ENCODE assay signal across 8 cellular contexts in the genomic region with DNA sequence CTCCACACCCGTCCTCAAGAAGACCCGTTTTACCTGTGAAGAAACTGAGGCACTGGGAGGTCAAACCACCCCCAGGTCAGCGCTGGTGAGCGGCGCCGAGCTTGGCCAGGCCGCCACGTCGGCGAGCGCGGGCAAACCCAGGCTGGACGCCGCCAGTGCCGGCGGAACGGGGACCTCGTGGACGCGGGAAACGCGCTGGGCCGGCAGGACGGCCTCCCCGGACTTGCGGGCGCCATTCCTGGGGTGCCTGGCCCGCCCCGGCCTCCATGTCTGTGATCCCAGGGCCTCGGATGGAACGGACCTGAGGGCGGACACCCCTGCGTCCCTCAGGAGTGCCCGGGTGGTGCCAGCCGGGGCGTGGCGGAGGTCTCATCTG. TPM values are rescaled to one million over a fixed set of nuclear protein-coding genes. Genes with fewer than 3 reads are reported as not detected.
DNase-seq lines count a peak whose midpoint lies in the region; ATAC-seq lines count a peak whose summit lies in the region.

No MANE protein-coding gene starts in this region.

- H3K9me3 ChIP-seq in HUES48 (ENCODE audit: control insufficient read depth, insufficient read depth, low read length) (peaks cover 26% of the 10 kb centered on the region), iPS-20b (ENCODE audit: insufficient read depth, low read depth, low read length) (peaks cover 36% of the 10 kb centered on the region)

- H3K36me3 Mint-ChIP-seq in activated naive CD8-positive, alpha-beta T cell treated with anti-CD3 and anti-CD28 coated beads, Interleukin-2, amount 10 ng/mL, durations not matched to agents 7 days and 5 days = peaks cover 2% of the 10 kb centered on the region
- H3K36me3 Mint-ChIP-seq in stimulated activated memory B cell treated with anti-CD40 and anti-IgM and Interleukin-4, amounts not matched to agents 10 μg/mL and 1 μg/mL and 100 μg/mL, for 72 hours = no peaks in the 10 kb centered on the region

- H3K4me3 ChIP-seq in HUES48 (ENCODE audit: low read depth, low read length) = peak overlapping the region; percentile 80
- peak overlapping the region; percentile 59; the same call in 1 of the 2 replicates for H3K4me3 ChIP-seq in iPS-20b (ENCODE audit: low read length)

- peaks cover 5% of the 10 kb centered on the region; the same call in 1 of the 2 replicates for H3K4me1 ChIP-seq in HUES48 (ENCODE audit: control insufficient read depth, insufficient read depth, low read length)
- H3K4me1 ChIP-seq in iPS-20b (ENCODE audit: insufficient read depth, low read length) = peaks cover 3% of the 10 kb centered on the region; the same call in 1 of the 2 replicates

- H3K36me3 ChIP-seq in HUES48 (ENCODE audit: control insufficient read depth, insufficient read depth, low read length) (peaks cover 3% of the 10 kb centered on the region), iPS-20b (ENCODE audit: insufficient read depth, low read depth, low read length) (peaks cover 4% of the 10 kb centered on the region; the same call in 1 of the 2 replicates)

- no peak overlapping the region for H3K27ac ChIP-seq in HUES48 (ENCODE audit: low read depth, low read length)
- H3K27ac ChIP-seq in iPS-20b (ENCODE audit: low read length) = no peak overlapping the region

- H3K27me3 ChIP-seq in HUES48 (ENCODE audit: control insufficient read depth, insufficient read depth, low read length) = no peaks in the 10 kb centered on the region
- peaks cover 13% of the 10 kb centered on the region for H3K27me3 ChIP-seq in iPS-20b (ENCODE audit: insufficient read depth, low read length)

- peaks cover 10% of the 10 kb centered on the region for H3K9me3 Mint-ChIP-seq in activated naive CD8-positive, alpha-beta T cell treated with anti-CD3 and anti-CD28 coated beads, Interleukin-2, amount 10 ng/mL, durations not matched to agents 7 days and 5 days
- H3K9me3 Mint-ChIP-seq in stimulated activated memory B cell treated with anti-CD40 and anti-IgM and Interleukin-4, amounts not matched to agents 10 μg/mL and 1 μg/mL and 100 μg/mL, for 72 hours = peaks cover 3% of the 10 kb centered on the region

- peaks cover 2% of the 10 kb centered on the region for H3K27me3 Mint-ChIP-seq in activated naive CD8-positive, alpha-beta T cell treated with anti-CD3 and anti-CD28 coated beads, Interleukin-2, amount 10 ng/mL, durations not matched to agents 7 days and 5 days
- no peaks in the 10 kb centered on the region for H3K27me3 Mint-ChIP-seq in stimulated activated memory B cell treated with anti-CD40 and anti-IgM and Interleukin-4, amounts not matched to agents 10 μg/mL and 1 μg/mL and 100 μg/mL, for 72 hours

- ATAC-seq in activated naive CD8-positive, alpha-beta T cell treated with anti-CD3 and anti-CD28 coated beads, Interleukin-2, amount 10 ng/mL, durations not matched to agents 7 days and 5 days (ENCODE audit: low read depth) = no peak
- ATAC-seq in stimulated activated memory B cell treated with anti-CD40 and anti-IgM and Interleukin-4, amounts not matched to agents 10 μg/mL and 1 μg/mL and 100 μg/mL, for 72 hours = no peak
- ATAC-seq in HG03108 (IDR thresholded peaks at IDR 0.05; ENCODE audit: unreplicated experiment) (no peak), GM19455 (IDR thresholded peaks at IDR 0.05; ENCODE audit: unreplicated experiment) (no peak), HG03565 (IDR thresholded peaks at IDR 0.05; ENCODE audit: unreplicated experiment) (no peak)

- POLR2A ChIA-PET in activated naive CD8-positive, alpha-beta T cell treated with anti-CD3 and anti-CD28 coated beads, Interleukin-2, amount 10 ng/mL, durations not matched to agents 7 days and 5 days (lab: Charles Lee) = no interaction called here

- no peak overlapping the region for H3K27ac Mint-ChIP-seq in activated naive CD8-positive, alpha-beta T cell treated with anti-CD3 and anti-CD28 coated beads, Interleukin-2, amount 10 ng/mL, durations not matched to agents 7 days and 5 days
- H3K27ac Mint-ChIP-seq in stimulated activated memory B cell treated with anti-CD40 and anti-IgM and Interleukin-4, amounts not matched to agents 10 μg/mL and 1 μg/mL and 100 μg/mL, for 72 hours = peak overlapping the region; percentile 70

- H3K9ac ChIP-seq in HUES48 (ENCODE audit: low read depth, low read length) (peak overlapping the region; percentile 83; the same call in 1 of the 2 replicates), iPS-20b (ENCODE audit: low read depth, low read length) (peak overlapping the region; percentile 56; the same call in 1 of the 2 replicates)

- peaks cover 8% of the 10 kb centered on the region for H3K4me1 Mint-ChIP-seq in activated naive CD8-positive, alpha-beta T cell treated with anti-CD3 and anti-CD28 coated beads, Interleukin-2, amount 10 ng/mL, durations not matched to agents 7 days and 5 days
- H3K4me1 Mint-ChIP-seq in stimulated activated memory B cell treated with anti-CD40 and anti-IgM and Interleukin-4, amounts not matched to agents 10 μg/mL and 1 μg/mL and 100 μg/mL, for 72 hours = peaks cover 25% of the 10 kb centered on the region

- no peak for DNase-seq in activated naive CD8-positive, alpha-beta T cell treated with anti-CD3 and anti-CD28 coated beads, Interleukin-2, amount 10 ng/mL, durations not matched to agents 7 days and 5 days
- DNase-seq in NCI-H2081 treated with DMSO at 0.1 percent for 48 hours (lab: John Stamatoyannopoulos, UW) = no peak

- peak overlapping the region; percentile 30 for H3K4me3 Mint-ChIP-seq in activated naive CD8-positive, alpha-beta T cell treated with anti-CD3 and anti-CD28 coated beads, Interleukin-2, amount 10 ng/mL, durations not matched to agents 7 days and 5 days
- peak overlapping the region; percentile 58 for H3K4me3 Mint-ChIP-seq in stimulated activated memory B cell treated with anti-CD40 and anti-IgM and Interleukin-4, amounts not matched to agents 10 μg/mL and 1 μg/mL and 100 μg/mL, for 72 hours

RNA-seq across cellular contexts. Expression of a gene that starts 0.8 kb away (rescaled TPM):
- 10 to 100 TPM; 81.5 to 82.6 TPM for total RNA-seq in activated naive CD8-positive, alpha-beta T cell treated with anti-CD3 and anti-CD28 coated beads, Interleukin-2, amount 10 ng/mL, durations not matched to agents 7 days and 5 days

RNA-seq across cellular contexts. Expression of a gene that starts 17.0 kb away (rescaled TPM):
- 100 to 1,000 TPM; 111 TPM for total RNA-seq in activated naive CD8-positive, alpha-beta T cell treated with anti-CD3 and anti-CD28 coated beads, Interleukin-2, amount 10 ng/mL, durations not matched to agents 7 days and 5 days

RNA-seq across cellular contexts. Expression of a gene that starts 54.9 kb away (rescaled TPM):
- 10 to 100 TPM; 66.1 to 73.2 TPM for total RNA-seq in activated naive CD8-positive, alpha-beta T cell treated with anti-CD3 and anti-CD28 coated beads, Interleukin-2, amount 10 ng/mL, durations not matched to agents 7 days and 5 days
